Comparison of ENCODE assay signal across 24 cellular contexts in the genomic region with DNA sequence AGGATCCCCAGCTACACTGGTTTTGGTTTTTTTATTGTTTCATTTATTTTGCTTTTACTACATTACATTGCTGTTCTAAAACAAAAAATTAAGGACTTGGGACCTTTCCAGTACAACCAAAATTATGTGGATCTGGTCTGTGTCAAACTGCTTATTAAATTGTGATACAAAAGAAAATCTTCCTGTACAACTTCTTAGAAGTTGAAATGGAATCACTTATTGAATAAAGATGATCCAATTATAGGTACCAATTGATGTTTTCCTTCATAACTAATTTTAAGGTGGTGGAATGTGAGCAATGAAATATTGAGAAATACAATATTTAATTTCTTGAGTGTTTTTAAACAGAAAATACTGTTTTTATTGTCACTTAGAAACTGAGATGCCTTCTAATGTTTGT.
DNase-seq lines count a peak whose midpoint lies in the region; ATAC-seq, FAIRE-seq and TF ChIP-seq lines count a peak whose summit lies in the region.
"Had no signal": no experiment of that assay in that cellular context is flagged by ENCODE, and none has a peak within 500 bp of the region (broad histone marks: within the 10 kb centered on the region; RNA-seq: fewer than 3 reads in every experiment).

No MANE protein-coding gene starts in this region.

- POLR2A ChIA-PET in OCI-LY7 (lab: Charles Lee), result interaction anchor here (0.6 kb wide), 1 partner anchor 421 kb away, joined by 3 read pairs; no protein-coding TSS in a partner anchor

- TF ChIP-seq CTCF in fibroblast of villous mesenchyme (IDR thresholded peaks at IDR 0.05; ENCODE audit: insufficient read depth, low read depth, low read length) (no peak), OCI-LY7 (conservative IDR thresholded peaks at IDR 0.05; ENCODE audit: low read length) (no peak)

- intact Hi-C loops in OCI-LY7 (cut with micrococcal nuclease; ENCODE audit: unreplicated experiment), result no loop called here

- no peaks in the 10 kb centered on the region for H3K79me2 ChIP-seq in OCI-LY7 (ENCODE audit: insufficient read depth, low read depth, low read length)

- no peaks in the 10 kb centered on the region for H3K36me3 ChIP-seq in OCI-LY7 (ENCODE audit: insufficient read depth, low read length)
- H3K36me3 ChIP-seq: BE2C, BLaER1 had no signal

- peak; percentile 68 for DNase-seq in OCI-M1 (lab: John Stamatoyannopoulos, UW)
- DNase-seq in fibroblast of villous mesenchyme (ENCODE audit: low read depth), result peak; percentile 34
- DNase-seq in NCI-H1436 (lab: John Stamatoyannopoulos, UW), result no peak
- DNase-seq in DMS53 treated with DMSO at 0.1 percent for 48 hours (lab: John Stamatoyannopoulos, UW; ENCODE audit: unreplicated experiment), result no peak
- no peak for DNase-seq in OCI-LY7 (ENCODE audit: low spot score)
- DNase-seq: 8988T; ACHN; BE2C; C1 segment of cervical spinal cord; CD4-positive, alpha-beta memory T cell; CD4-positive, CD25-positive, alpha-beta regulatory T cell; CD8-positive, alpha-beta memory T cell; COR-L47; DMS 273 treated with DMSO at 0.1 percent for 48 hours; DMS153; DMS53; DMS79 treated with DMSO at 0.1 percent for 48 hours had no signal

- ATAC-seq in HG02759 (IDR thresholded peaks at IDR 0.05; ENCODE audit: unreplicated experiment), result no peak

- CTCF ChIA-PET in OCI-LY7 (lab: Charles Lee; ENCODE audit: unreplicated experiment), result no interaction called here

- H3K9me3 ChIP-seq in OCI-LY7 (ENCODE audit: low read length), result no peaks in the 10 kb centered on the region
- H3K9me3 ChIP-seq: BE2C, BLaER1 had no signal

- BruUV-seq in OCI-LY7 (replicated peaks; lab: Mats Ljungman, UMichigan), result no TSS peak

- H3K4me3 ChIP-seq in fibroblast of villous mesenchyme (ENCODE audit: low read depth, low read length), result no peak overlapping the region
- H3K4me3 ChIP-seq in OCI-LY7 (ENCODE audit: low read depth, low read length, poor library complexity, severe bottlenecking), result no peak overlapping the region
- H3K4me3 ChIP-seq: BLaER1 had no signal

- FAIRE-seq in colon (lab: Jason Lieb, UNC), result peak; percentile 84
- FAIRE-seq in islet of Langerhans (lab: Jason Lieb, UNC), result peak; percentile 5
- FAIRE-seq: A204.1, GM12891, GM19239 had no signal

- no peak overlapping the region for H2AFZ ChIP-seq in OCI-LY7 (ENCODE audit: low read length)

- H3K4me2 ChIP-seq in OCI-LY7 (ENCODE audit: low read length), result no peak overlapping the region
- H3K4me2 ChIP-seq: BLaER1 had no signal

- no peaks in the 10 kb centered on the region for H3K4me1 ChIP-seq in OCI-LY7 (ENCODE audit: insufficient read depth, low read length, poor library complexity, severe bottlenecking)
- H3K4me1 ChIP-seq: BE2C, BLaER1 had no signal

- no peak overlapping the region for H3K27ac ChIP-seq in OCI-LY7 (ENCODE audit: low read depth, low read length, poor library complexity, severe bottlenecking)
- H3K27ac ChIP-seq: BLaER1 had no signal

- H4K20me1 ChIP-seq in OCI-LY7 (ENCODE audit: insufficient read depth, low read length), result no peaks in the 10 kb centered on the region
- H4K20me1 ChIP-seq: BLaER1 had no signal

- H3K9me2 ChIP-seq in OCI-LY7 (ENCODE audit: insufficient read depth, low read length), result no peaks in the 10 kb centered on the region

Comparison
In these comparisons a context has a peak if more than half of its experiments do, and no peak if none do; other contexts are left out.
1. DNase-seq: peak in OCI-M1 (single experiment) and fibroblast of villous mesenchyme (single experiment); none in NCI-H1436 (single experiment), DMS53 treated with DMSO at 0.1 percent for 48 hours (single experiment) and OCI-LY7 (single experiment).